Comparison of ENCODE assay signal across 2 cellular contexts in the genomic region with DNA sequence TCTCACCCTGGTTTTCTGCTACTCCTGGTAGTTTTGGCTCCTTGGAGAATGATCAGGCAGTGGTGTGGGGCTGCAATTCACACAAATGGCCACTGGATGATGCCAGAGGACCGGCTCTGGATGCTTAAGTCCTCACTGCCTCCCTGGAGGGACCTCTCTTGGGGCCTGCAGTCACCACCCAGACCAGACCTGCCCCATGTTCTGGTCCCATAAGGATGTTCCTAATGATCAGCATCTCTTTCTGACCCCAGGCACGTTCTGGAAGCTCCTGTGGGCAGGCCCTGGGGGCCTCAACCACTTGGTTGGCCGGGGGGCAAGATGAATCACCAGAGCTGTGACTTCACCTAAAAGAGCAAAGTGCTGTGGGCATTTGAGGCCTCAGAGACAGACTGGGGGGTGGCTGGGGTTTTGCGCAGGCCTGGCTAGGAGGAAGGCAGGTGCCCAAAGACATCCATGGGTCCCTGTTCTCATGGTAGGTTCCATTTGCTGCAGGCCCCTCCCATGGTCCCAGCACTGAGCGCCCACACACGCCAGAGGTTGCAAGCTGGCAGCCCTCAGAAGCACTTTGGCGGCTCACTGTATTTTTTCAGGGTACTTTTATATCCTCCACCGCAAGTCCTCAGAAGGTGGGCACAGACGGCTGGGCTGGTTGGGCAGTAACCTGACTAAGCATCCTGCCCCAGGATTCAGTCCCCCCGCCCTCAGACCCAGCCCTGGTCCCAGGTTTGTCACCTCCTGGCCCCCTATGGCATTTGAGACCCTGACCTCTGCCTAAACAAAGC.
A peak's percentile ranks its signal among the peaks of the same experiment; 100 is the strongest.
TF ChIP-seq lines count a peak whose summit lies in the region.

No MANE protein-coding gene starts in this region.

TF ChIP-seq in HEK293, 187 proteins besides CTCF, POLR2A, EP300 and RAD21 (continued from another document):
- TF ChIP-seq KLF10 (tag by site-specific recombination; IDR thresholded peaks at IDR 0.05) = no peak
- TF ChIP-seq GLIS2 (tag by site-specific recombination; IDR thresholded peaks at IDR 0.05) = peak; percentile 80
- TF ChIP-seq ZNF660 (tag by site-specific recombination; IDR thresholded peaks at IDR 0.05) = peak; percentile 45; the same call in 1 of the 2 replicates
- no peak for TF ChIP-seq ZNF366 (tag by site-specific recombination; conservative IDR thresholded peaks at IDR 0.05)
- TF ChIP-seq ZBTB17 (tag by site-specific recombination; IDR thresholded peaks at IDR 0.05) = no peak; the same call in 1 of the 2 replicates
- 0 out of 2 replicates have a peak, but pooled peaks have one; percentile 27 for TF ChIP-seq PBX3 (CRISPR knock-in tag; IDR thresholded peaks at IDR 0.05)
- no peak for TF ChIP-seq ZNF239 (tag by site-specific recombination; IDR thresholded peaks at IDR 0.05)
- TF ChIP-seq, protein P1, sequence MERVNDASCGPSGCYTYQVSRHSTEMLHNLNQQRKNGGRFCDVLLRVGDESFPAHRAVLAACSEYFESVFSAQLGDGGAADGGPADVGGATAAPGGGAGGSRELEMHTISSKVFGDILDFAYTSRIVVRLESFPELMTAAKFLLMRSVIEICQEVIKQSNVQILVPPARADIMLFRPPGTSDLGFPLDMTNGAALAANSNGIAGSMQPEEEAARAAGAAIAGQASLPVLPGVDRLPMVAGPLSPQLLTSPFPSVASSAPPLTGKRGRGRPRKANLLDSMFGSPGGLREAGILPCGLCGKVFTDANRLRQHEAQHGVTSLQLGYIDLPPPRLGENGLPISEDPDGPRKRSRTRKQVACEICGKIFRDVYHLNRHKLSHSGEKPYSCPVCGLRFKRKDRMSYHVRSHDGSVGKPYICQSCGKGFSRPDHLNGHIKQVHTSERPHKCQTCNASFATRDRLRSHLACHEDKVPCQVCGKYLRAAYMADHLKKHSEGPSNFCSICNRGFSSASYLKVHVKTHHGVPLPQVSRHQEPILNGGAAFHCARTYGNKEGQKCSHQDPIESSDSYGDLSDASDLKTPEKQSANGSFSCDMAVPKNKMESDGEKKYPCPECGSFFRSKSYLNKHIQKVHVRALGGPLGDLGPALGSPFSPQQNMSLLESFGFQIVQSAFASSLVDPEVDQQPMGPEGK (tag by site-specific recombination; IDR thresholded peaks at IDR 0.05) = peak; percentile 56; the same call in 1 of the 2 replicates
- no peak for TF ChIP-seq ZNF350 (tag by site-specific recombination; IDR thresholded peaks at IDR 0.05)
- no peak for TF ChIP-seq ZNF830 (tag by site-specific recombination; IDR thresholded peaks at IDR 0.05; ENCODE audit: low read depth)
- TF ChIP-seq ZNF324 (tag by site-specific recombination; IDR thresholded peaks at IDR 0.05) = no peak
- peak; percentile 65 for TF ChIP-seq ZNF335 (tag by site-specific recombination; conservative IDR thresholded peaks at IDR 0.05)
- TF ChIP-seq ZNF433 (tag by site-specific recombination; IDR thresholded peaks at IDR 0.05; ENCODE audit: low read depth) = no peak
- TF ChIP-seq PRDM10 (tag by site-specific recombination; IDR thresholded peaks at IDR 0.05) = 0 out of 2 replicates have a peak, but pooled peaks have one; percentile 44
- no peak for TF ChIP-seq YY1 (tag by site-specific recombination; IDR thresholded peaks at IDR 0.05)
- 0 out of 2 replicates have a peak, but pooled peaks have one; percentile 13 for TF ChIP-seq ZBTB8A (tag by site-specific recombination; IDR thresholded peaks at IDR 0.05)
- peak; percentile 98 for TF ChIP-seq ZNF654 (tag by site-specific recombination; IDR thresholded peaks at IDR 0.05; ENCODE audit: low read depth)
- TF ChIP-seq ZNF394 (tag by site-specific recombination; IDR thresholded peaks at IDR 0.05; ENCODE audit: borderline replicate concordance) = peak; percentile 49; the same call in 1 of the 2 replicates
- peak; percentile 72; the same call in 1 of the 2 replicates for TF ChIP-seq GLIS1 (tag by site-specific recombination; IDR thresholded peaks at IDR 0.05)
- peak; percentile 73 for TF ChIP-seq ZSCAN30 (tag by site-specific recombination; IDR thresholded peaks at IDR 0.05)

TF ChIP-seq in HepG2, 621 proteins besides CTCF, POLR2A, EP300 and RAD21 (continued from another document and continues in another):
- TF ChIP-seq SKI (IDR thresholded peaks at IDR 0.05; ENCODE audit: partially characterized antibody) (peak; percentile 11), ZNF337 (CRISPR knock-in tag; IDR thresholded peaks at IDR 0.05; ENCODE audit: borderline replicate concordance, low read depth) (no peak), ZNF205 (CRISPR knock-in tag; IDR thresholded peaks at IDR 0.05) (no peak), KLF13 (CRISPR knock-in tag; IDR thresholded peaks at IDR 0.05) (no peak), SOX6 (IDR thresholded peaks at IDR 0.05) (no peak), SOX6 (CRISPR knock-in tag; IDR thresholded peaks at IDR 0.05) (peak; percentile 38; the same call in 1 of the 2 replicates), ZNF263 (CRISPR knock-in tag; IDR thresholded peaks at IDR 0.05) (peak; percentile 43; the same call in 1 of the 2 replicates), ZNF605 (CRISPR knock-in tag; IDR thresholded peaks at IDR 0.05) (no peak), IRF2 (CRISPR knock-in tag; IDR thresholded peaks at IDR 0.05) (peak; percentile 41; the same call in 1 of the 2 replicates), NR0B2 (CRISPR knock-in tag; IDR thresholded peaks at IDR 0.05) (no peak), DR1 (CRISPR knock-in tag; IDR thresholded peaks at IDR 0.05) (no peak), GATAD2A (CRISPR knock-in tag; IDR thresholded peaks at IDR 0.05) (0 out of 2 replicates have a peak, but pooled peaks have one; percentile 34), RBFOX2 (IDR thresholded peaks at IDR 0.05; ENCODE audit: low read depth, low read length) (no peak), ZNF546 (CRISPR knock-in tag; conservative IDR thresholded peaks at IDR 0.05) (no peak), ZBTB3 (CRISPR knock-in tag; IDR thresholded peaks at IDR 0.05; ENCODE audit: borderline replicate concordance, low read depth) (no peak), ZBTB21 (CRISPR knock-in tag; IDR thresholded peaks at IDR 0.05) (no peak), PHB2 (IDR thresholded peaks at IDR 0.05; ENCODE audit: partially characterized antibody) (no peak), ZNF468 (CRISPR knock-in tag; IDR thresholded peaks at IDR 0.05) (no peak), HOXA7 (CRISPR knock-in tag; IDR thresholded peaks at IDR 0.05) (no peak), ATF1 (CRISPR knock-in tag; IDR thresholded peaks at IDR 0.05) (no peak), ZSCAN9 (CRISPR knock-in tag; IDR thresholded peaks at IDR 0.05; ENCODE audit: borderline replicate concordance) (no peak)
- TF ChIP-seq, protein P2, sequence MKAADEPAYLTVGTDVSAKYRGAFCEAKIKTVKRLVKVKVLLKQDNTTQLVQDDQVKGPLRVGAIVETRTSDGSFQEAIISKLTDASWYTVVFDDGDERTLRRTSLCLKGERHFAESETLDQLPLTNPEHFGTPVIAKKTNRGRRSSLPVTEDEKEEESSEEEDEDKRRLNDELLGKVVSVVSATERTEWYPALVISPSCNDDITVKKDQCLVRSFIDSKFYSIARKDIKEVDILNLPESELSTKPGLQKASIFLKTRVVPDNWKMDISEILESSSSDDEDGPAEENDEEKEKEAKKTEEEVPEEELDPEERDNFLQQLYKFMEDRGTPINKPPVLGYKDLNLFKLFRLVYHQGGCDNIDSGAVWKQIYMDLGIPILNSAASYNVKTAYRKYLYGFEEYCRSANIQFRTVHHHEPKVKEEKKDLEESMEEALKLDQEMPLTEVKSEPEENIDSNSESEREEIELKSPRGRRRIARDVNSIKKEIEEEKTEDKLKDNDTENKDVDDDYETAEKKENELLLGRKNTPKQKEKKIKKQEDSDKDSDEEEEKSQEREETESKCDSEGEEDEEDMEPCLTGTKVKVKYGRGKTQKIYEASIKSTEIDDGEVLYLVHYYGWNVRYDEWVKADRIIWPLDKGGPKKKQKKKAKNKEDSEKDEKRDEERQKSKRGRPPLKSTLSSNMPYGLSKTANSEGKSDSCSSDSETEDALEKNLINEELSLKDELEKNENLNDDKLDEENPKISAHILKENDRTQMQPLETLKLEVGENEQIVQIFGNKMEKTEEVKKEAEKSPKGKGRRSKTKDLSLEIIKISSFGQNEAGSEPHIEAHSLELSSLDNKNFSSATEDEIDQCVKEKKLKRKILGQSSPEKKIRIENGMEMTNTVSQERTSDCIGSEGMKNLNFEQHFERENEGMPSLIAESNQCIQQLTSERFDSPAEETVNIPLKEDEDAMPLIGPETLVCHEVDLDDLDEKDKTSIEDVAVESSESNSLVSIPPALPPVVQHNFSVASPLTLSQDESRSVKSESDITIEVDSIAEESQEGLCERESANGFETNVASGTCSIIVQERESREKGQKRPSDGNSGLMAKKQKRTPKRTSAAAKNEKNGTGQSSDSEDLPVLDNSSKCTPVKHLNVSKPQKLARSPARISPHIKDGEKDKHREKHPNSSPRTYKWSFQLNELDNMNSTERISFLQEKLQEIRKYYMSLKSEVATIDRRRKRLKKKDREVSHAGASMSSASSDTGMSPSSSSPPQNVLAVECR (CRISPR knock-in tag; IDR thresholded peaks at IDR 0.05; ENCODE audit: borderline replicate concordance) = peak; percentile 24; the same call in 1 of the 2 replicates
- TF ChIP-seq, protein P3, sequence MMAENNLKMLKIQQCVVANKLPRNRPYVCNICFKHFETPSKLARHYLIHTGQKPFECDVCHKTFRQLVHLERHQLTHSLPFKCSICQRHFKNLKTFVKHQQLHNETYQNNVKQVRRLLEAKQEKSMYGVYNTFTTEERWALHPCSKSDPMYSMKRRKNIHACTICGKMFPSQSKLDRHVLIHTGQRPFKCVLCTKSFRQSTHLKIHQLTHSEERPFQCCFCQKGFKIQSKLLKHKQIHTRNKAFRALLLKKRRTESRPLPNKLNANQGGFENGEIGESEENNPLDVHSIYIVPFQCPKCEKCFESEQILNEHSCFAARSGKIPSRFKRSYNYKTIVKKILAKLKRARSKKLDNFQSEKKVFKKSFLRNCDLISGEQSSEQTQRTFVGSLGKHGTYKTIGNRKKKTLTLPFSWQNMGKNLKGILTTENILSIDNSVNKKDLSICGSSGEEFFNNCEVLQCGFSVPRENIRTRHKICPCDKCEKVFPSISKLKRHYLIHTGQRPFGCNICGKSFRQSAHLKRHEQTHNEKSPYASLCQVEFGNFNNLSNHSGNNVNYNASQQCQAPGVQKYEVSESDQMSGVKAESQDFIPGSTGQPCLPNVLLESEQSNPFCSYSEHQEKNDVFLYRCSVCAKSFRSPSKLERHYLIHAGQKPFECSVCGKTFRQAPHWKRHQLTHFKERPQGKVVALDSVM (CRISPR knock-in tag; IDR thresholded peaks at IDR 0.05) = peak; percentile 43; the same call in 1 of the 2 replicates
- TF ChIP-seq, protein P4, sequence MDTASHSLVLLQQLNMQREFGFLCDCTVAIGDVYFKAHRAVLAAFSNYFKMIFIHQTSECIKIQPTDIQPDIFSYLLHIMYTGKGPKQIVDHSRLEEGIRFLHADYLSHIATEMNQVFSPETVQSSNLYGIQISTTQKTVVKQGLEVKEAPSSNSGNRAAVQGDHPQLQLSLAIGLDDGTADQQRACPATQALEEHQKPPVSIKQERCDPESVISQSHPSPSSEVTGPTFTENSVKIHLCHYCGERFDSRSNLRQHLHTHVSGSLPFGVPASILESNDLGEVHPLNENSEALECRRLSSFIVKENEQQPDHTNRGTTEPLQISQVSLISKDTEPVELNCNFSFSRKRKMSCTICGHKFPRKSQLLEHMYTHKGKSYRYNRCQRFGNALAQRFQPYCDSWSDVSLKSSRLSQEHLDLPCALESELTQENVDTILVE (CRISPR knock-in tag; IDR thresholded peaks at IDR 0.05) = peak; percentile 36; the same call in 1 of the 2 replicates
- TF ChIP-seq, protein P5, sequence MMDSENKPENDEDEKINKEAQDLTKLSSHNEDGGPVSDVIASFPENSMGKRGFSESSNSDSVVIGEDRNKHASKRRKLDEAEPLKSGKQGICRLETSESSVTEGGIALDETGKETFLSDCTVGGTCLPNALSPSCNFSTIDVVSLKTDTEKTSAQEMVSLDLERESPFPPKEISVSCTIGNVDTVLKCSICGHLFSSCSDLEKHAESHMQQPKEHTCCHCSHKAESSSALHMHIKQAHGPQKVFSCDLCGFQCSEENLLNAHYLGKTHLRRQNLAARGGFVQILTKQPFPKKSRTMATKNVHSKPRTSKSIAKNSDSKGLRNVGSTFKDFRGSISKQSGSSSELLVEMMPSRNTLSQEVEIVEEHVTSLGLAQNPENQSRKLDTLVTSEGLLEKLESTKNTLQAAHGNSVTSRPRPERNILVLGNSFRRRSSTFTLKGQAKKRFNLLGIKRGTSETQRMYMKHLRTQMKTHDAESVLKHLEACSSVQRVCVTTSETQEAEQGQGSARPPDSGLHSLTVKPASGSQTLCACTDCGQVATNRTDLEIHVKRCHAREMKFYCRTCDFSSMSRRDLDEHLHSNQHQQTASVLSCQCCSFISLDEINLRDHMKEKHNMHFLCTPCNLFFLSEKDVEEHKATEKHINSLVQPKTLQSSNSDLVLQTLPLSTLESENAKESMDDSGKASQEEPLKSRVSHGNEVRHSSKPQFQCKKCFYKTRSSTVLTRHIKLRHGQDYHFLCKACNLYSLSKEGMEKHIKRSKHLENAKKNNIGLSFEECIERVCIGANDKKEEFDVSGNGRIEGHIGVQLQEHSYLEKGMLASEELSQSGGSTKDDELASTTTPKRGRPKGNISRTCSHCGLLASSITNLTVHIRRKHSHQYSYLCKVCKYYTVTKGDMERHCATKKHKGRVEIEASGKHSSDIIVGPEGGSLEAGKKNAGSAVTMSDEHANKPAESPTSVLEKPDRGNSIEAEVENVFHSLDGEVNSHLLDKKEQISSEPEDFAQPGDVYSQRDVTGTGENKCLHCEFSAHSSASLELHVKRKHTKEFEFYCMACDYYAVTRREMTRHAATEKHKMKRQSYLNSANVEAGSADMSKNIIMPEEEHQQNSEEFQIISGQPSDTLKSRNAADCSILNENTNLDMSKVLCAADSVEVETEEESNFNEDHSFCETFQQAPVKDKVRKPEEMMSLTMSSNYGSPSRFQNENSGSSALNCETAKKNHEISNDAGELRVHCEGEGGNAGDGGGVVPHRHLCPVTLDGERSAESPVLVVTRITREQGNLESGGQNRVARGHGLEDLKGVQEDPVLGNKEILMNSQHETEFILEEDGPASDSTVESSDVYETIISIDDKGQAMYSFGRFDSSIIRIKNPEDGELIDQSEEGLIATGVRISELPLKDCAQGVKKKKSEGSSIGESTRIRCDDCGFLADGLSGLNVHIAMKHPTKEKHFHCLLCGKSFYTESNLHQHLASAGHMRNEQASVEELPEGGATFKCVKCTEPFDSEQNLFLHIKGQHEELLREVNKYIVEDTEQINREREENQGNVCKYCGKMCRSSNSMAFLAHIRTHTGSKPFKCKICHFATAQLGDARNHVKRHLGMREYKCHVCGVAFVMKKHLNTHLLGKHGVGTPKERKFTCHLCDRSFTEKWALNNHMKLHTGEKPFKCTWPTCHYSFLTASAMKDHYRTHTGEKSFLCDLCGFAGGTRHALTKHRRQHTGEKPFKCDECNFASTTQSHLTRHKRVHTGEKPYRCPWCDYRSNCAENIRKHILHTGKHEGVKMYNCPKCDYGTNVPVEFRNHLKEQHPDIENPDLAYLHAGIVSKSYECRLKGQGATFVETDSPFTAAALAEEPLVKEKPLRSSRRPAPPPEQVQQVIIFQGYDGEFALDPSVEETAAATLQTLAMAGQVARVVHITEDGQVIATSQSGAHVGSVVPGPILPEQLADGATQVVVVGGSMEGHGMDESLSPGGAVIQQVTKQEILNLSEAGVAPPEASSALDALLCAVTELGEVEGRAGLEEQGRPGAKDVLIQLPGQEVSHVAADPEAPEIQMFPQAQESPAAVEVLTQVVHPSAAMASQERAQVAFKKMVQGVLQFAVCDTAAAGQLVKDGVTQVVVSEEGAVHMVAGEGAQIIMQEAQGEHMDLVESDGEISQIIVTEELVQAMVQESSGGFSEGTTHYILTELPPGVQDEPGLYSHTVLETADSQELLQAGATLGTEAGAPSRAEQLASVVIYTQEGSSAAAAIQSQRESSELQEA (CRISPR knock-in tag; IDR thresholded peaks at IDR 0.05; ENCODE audit: not compliant biosample characterization) = no peak
